Comparison of ENCODE assay signal across 32 cellular contexts in genomic region chr9:135513351-135513846, GRCh38. TPM values are rescaled to one million over a fixed set of nuclear protein-coding genes. Genes with fewer than 3 reads are reported as not detected.
A peak's percentile ranks its signal among the peaks of the same experiment; 100 is the strongest.
DNase-seq lines count a peak whose midpoint lies in the region; ATAC-seq and TF ChIP-seq lines count a peak whose summit lies in the region.
"Had no signal": no experiment of that assay in that cellular context is flagged by ENCODE, and none has a peak within 500 bp of the region (broad histone marks: within the 10 kb centered on the region; RNA-seq: fewer than 3 reads in every experiment).

No MANE protein-coding gene starts in this region.

- no peaks in the 10 kb centered on the region for H3K27me3 ChIP-seq in endodermal cell (ENCODE audit: control insufficient read depth, insufficient read depth, low read length, poor library complexity, severe bottlenecking)
- no peaks in the 10 kb centered on the region for H3K27me3 ChIP-seq in osteoblast (ENCODE audit: insufficient read depth, low read length)
- no peaks in the 10 kb centered on the region for H3K27me3 ChIP-seq in aorta (ENCODE audit: control insufficient read depth in 1 of 2, insufficient read depth in 2 of 2, low read length in 1 of 2)
- H3K27me3 ChIP-seq: ascending aorta had no signal

- peaks cover 2% of the 10 kb centered on the region for H3K36me3 Mint-ChIP-seq in activated CD4-positive, alpha-beta memory T cell treated with anti-CD3 and anti-CD28 coated beads for 36 hours
- no peaks in the 10 kb centered on the region for H3K36me3 Mint-ChIP-seq in activated CD4-positive, alpha-beta memory T cell treated with anti-CD3 and anti-CD28 coated beads, Interleukin-2, amount 10 ng/mL, durations not matched to agents 7 days and 5 days (ENCODE audit: low read depth)
- H3K36me3 Mint-ChIP-seq in endodermal cell (ENCODE audit: low read depth) = no peaks in the 10 kb centered on the region
- H3K36me3 Mint-ChIP-seq: CD8-positive, alpha-beta T cell; memory B cell had no signal

- H3K27ac Mint-ChIP-seq in activated CD4-positive, alpha-beta memory T cell treated with anti-CD3 and anti-CD28 coated beads for 36 hours = no peak overlapping the region
- H3K27ac Mint-ChIP-seq in activated CD4-positive, alpha-beta memory T cell treated with anti-CD3 and anti-CD28 coated beads, Interleukin-2, amount 10 ng/mL, durations not matched to agents 7 days and 5 days = no peak overlapping the region
- H3K27ac Mint-ChIP-seq in endodermal cell = no peak overlapping the region
- H3K27ac Mint-ChIP-seq: activated naive CD8-positive, alpha-beta T cell; activated T-helper 17 cell treated with anti-CD3 and anti-CD28 coated beads, Interleukin-2, amount 50 U/mL, for 72 hours; CD8-positive, alpha-beta T cell; GM23338; memory B cell; naive B cell had no signal

- peaks cover 12% of the 10 kb centered on the region for H3K9me3 Mint-ChIP-seq in activated CD4-positive, alpha-beta memory T cell treated with anti-CD3 and anti-CD28 coated beads for 36 hours
- no peaks in the 10 kb centered on the region for H3K9me3 Mint-ChIP-seq in activated CD4-positive, alpha-beta memory T cell treated with anti-CD3 and anti-CD28 coated beads, Interleukin-2, amount 10 ng/mL, durations not matched to agents 7 days and 5 days
- peaks cover 8% of the 10 kb centered on the region for H3K9me3 Mint-ChIP-seq in endodermal cell
- H3K9me3 Mint-ChIP-seq: GM23338 had no signal

- H3K4me1 Mint-ChIP-seq in activated CD4-positive, alpha-beta memory T cell treated with anti-CD3 and anti-CD28 coated beads for 36 hours (ENCODE audit: low read depth) = peaks cover 5% of the 10 kb centered on the region
- H3K4me1 Mint-ChIP-seq in activated CD4-positive, alpha-beta memory T cell treated with anti-CD3 and anti-CD28 coated beads, Interleukin-2, amount 10 ng/mL, durations not matched to agents 7 days and 5 days = peaks cover 32% of the 10 kb centered on the region
- H3K4me1 Mint-ChIP-seq in endodermal cell = no peaks in the 10 kb centered on the region
- H3K4me1 Mint-ChIP-seq: GM23338, memory B cell had no signal

- H3K27ac ChIP-seq in endodermal cell (ENCODE audit: low read depth, low read length) = no peak overlapping the region
- H3K27ac ChIP-seq in osteoblast (ENCODE audit: low read depth, low read length) = no peak overlapping the region
- no peak overlapping the region for H3K27ac ChIP-seq in aorta (ENCODE audit: low read depth in 1 of 2, low read length in 2 of 2)
- H3K27ac ChIP-seq: ascending aorta, SJSA1, thoracic aorta had no signal

- H3K9ac ChIP-seq in endodermal cell (ENCODE audit: extremely low read depth, low read length, poor library complexity, severe bottlenecking) = no peak overlapping the region

- CTCF ChIA-PET in activated CD4-positive, alpha-beta memory T cell treated with anti-CD3 and anti-CD28 coated beads for 36 hours (lab: Charles Lee) = no interaction called here
- CTCF ChIA-PET in activated CD4-positive, alpha-beta memory T cell treated with anti-CD3 and anti-CD28 coated beads, Interleukin-2, amount 10 ng/mL, durations not matched to agents 7 days and 5 days (lab: Charles Lee) = interaction anchor here (0.6 kb wide), 1 partner anchor 335 kb away, joined by 4 read pairs; no protein-coding TSS in a partner anchor

- intact Hi-C loops in activated CD4-positive, alpha-beta memory T cell treated with anti-CD3 and anti-CD28 coated beads for 36 hours (cut with micrococcal nuclease) = no loop called here
- intact Hi-C loops in aorta (cut with DNase I) = no loop called here

- no peak for TF ChIP-seq CTCF in endodermal cell (conservative IDR thresholded peaks at IDR 0.05)
- no peak for TF ChIP-seq CTCF in osteoblast (IDR thresholded peaks at IDR 0.05; ENCODE audit: extremely low read depth, low read depth, low read length)

- H3K79me2 ChIP-seq in osteoblast (ENCODE audit: insufficient read depth, low read length) = no peaks in the 10 kb centered on the region

- no peaks in the 10 kb centered on the region for H3K36me3 ChIP-seq in endodermal cell (ENCODE audit: control insufficient read depth, insufficient read depth, low read length)
- H3K36me3 ChIP-seq in osteoblast (ENCODE audit: insufficient read depth, low read length) = no peaks in the 10 kb centered on the region
- no peaks in the 10 kb centered on the region for H3K36me3 ChIP-seq in aorta (ENCODE audit: control insufficient read depth in 1 of 2, insufficient read depth in 2 of 2, low read length in 1 of 2)
- H3K36me3 ChIP-seq: ascending aorta, SJSA1, spleen, thoracic aorta had no signal

- peak; percentile 4 for DNase-seq in activated CD4-positive, alpha-beta memory T cell treated with anti-CD3 and anti-CD28 coated beads for 36 hours
- no peak for DNase-seq in activated CD4-positive, alpha-beta memory T cell treated with anti-CD3 and anti-CD28 coated beads, Interleukin-2, amount 10 ng/mL, durations not matched to agents 7 days and 5 days
- DNase-seq in endodermal cell = peak; percentile 46
- peak; percentile 5 for DNase-seq in osteoblast (ENCODE audit: insufficient read length, low spot score, missing footprints)
- no peak for DNase-seq in aorta
- DNase-seq in kidney glomerular epithelial cell (lab: John Stamatoyannopoulos, UW) = no peak
- DNase-seq in SIG-M5 treated with dmso at 0.1 percent for 504 hours (lab: John Stamatoyannopoulos, UW; ENCODE audit: unreplicated experiment) = no peak
- DNase-seq: activated CD4-positive, alpha-beta T cell treated with anti-CD3 and anti-CD28 coated beads for 48 hours; AML-193; CD8-positive, alpha-beta T cell; dermis blood vessel endothelial cell; DMS79 treated with DMSO at 0.1 percent for 48 hours; naive B cell; NCI-H1694; NCI-H2171; NCI-H526; stimulated activated CD4-positive, alpha-beta T cell treated with anti-CD3 and anti-CD28 coated beads, Interleukin-4, amount 100 ng/mL, for 1 hour; stimulated activated naive CD4-positive, alpha-beta T cell had no signal

- no peaks in the 10 kb centered on the region for H4K20me1 ChIP-seq in osteoblast (ENCODE audit: insufficient read depth, low read length)

- H3K4me3 ChIP-seq in endodermal cell (ENCODE audit: low read length) (no peak overlapping the region), osteoblast (ENCODE audit: insufficient read depth, low read length) (no peak overlapping the region), aorta (ENCODE audit: low read length in 2 of 2) (no peak overlapping the region)
- H3K4me3 ChIP-seq: ascending aorta, GM23338, SJSA1, spleen, thoracic aorta had no signal

- WGBS in endodermal cell (ENCODE audit: insufficient coverage in 1 of 2, insufficient read length in 1 of 2), 2 experiments = 90 to 97% methylated on average over 19 of the region's 19 CpGs
- WGBS in aorta, 2 donors = 77 to 84% methylated on average over 19 of the region's 19 CpGs

- H3K9me3 ChIP-seq in endodermal cell (ENCODE audit: control insufficient read depth, low read length) = no peaks in the 10 kb centered on the region
- H3K9me3 ChIP-seq in osteoblast (ENCODE audit: low read depth, low read length) = no peaks in the 10 kb centered on the region
- peaks cover 5% of the 10 kb centered on the region for H3K9me3 ChIP-seq in aorta (ENCODE audit: control insufficient read depth, low read length)
- H3K9me3 ChIP-seq: ascending aorta, SJSA1, thoracic aorta had no signal

- POLR2A ChIA-PET in activated CD4-positive, alpha-beta memory T cell treated with anti-CD3 and anti-CD28 coated beads for 36 hours (lab: Charles Lee) = no interaction called here
- POLR2A ChIA-PET in activated CD4-positive, alpha-beta memory T cell treated with anti-CD3 and anti-CD28 coated beads, Interleukin-2, amount 10 ng/mL, durations not matched to agents 7 days and 5 days (lab: Charles Lee) = no interaction called here

- ATAC-seq in aorta (ENCODE audit: low FRiP score) (peak; percentile 50), HG03378 (IDR thresholded peaks at IDR 0.05; ENCODE audit: unreplicated experiment) (no peak)
- ATAC-seq: activated T-helper 17 cell treated with anti-CD3 and anti-CD28 coated beads, Interleukin-2, amount 50 U/mL, for 72 hours; CD8-positive, alpha-beta T cell; GM23338; Panc1 had no signal

- no peak overlapping the region for H3K4me2 ChIP-seq in osteoblast (ENCODE audit: insufficient read depth, low read length)
- H3K4me2 ChIP-seq: GM23338 had no signal

- H3K4me3 Mint-ChIP-seq in activated CD4-positive, alpha-beta memory T cell treated with anti-CD3 and anti-CD28 coated beads for 36 hours = no peak overlapping the region
- H3K4me3 Mint-ChIP-seq in activated CD4-positive, alpha-beta memory T cell treated with anti-CD3 and anti-CD28 coated beads, Interleukin-2, amount 10 ng/mL, durations not matched to agents 7 days and 5 days = no peak overlapping the region
- H3K4me3 Mint-ChIP-seq in endodermal cell = no peak overlapping the region
- H3K4me3 Mint-ChIP-seq: activated naive CD8-positive, alpha-beta T cell; activated T-helper 17 cell treated with anti-CD3 and anti-CD28 coated beads, Interleukin-2, amount 50 U/mL, for 72 hours; CD8-positive, alpha-beta T cell; GM23338; memory B cell; naive B cell had no signal

- H3K27me3 Mint-ChIP-seq in activated CD4-positive, alpha-beta memory T cell treated with anti-CD3 and anti-CD28 coated beads for 36 hours = peaks cover 1% of the 10 kb centered on the region
- H3K27me3 Mint-ChIP-seq in activated CD4-positive, alpha-beta memory T cell treated with anti-CD3 and anti-CD28 coated beads, Interleukin-2, amount 10 ng/mL, durations not matched to agents 7 days and 5 days = peaks cover 17% of the 10 kb centered on the region
- no peaks in the 10 kb centered on the region for H3K27me3 Mint-ChIP-seq in endodermal cell (ENCODE audit: insufficient read depth)
- H3K27me3 Mint-ChIP-seq: activated naive CD8-positive, alpha-beta T cell; activated T-helper 17 cell treated with anti-CD3 and anti-CD28 coated beads, Interleukin-2, amount 50 U/mL, for 72 hours had no signal

- H3K4me1 ChIP-seq in endodermal cell (ENCODE audit: control insufficient read depth, insufficient read depth, low read length) = no peaks in the 10 kb centered on the region
- H3K4me1 ChIP-seq in osteoblast (ENCODE audit: insufficient read depth, low read length) = peaks cover 3% of the 10 kb centered on the region
- H3K4me1 ChIP-seq in aorta (ENCODE audit: control insufficient read depth in 1 of 2, insufficient read depth in 2 of 2, low read length in 2 of 2) = no peaks in the 10 kb centered on the region
- H3K4me1 ChIP-seq: ascending aorta, SJSA1, spleen had no signal

- no peak overlapping the region for H2AFZ ChIP-seq in osteoblast (ENCODE audit: low read length)
- H2AFZ ChIP-seq: GM23338 had no signal

RNA-seq across cellular contexts. Expression of gene LCN1, which starts 7.8 kb away (rescaled TPM):
- total RNA-seq in activated CD4-positive, alpha-beta memory T cell treated with anti-CD3 and anti-CD28 coated beads for 36 hours = not detected
- not detected for total RNA-seq in activated CD4-positive, alpha-beta memory T cell treated with anti-CD3 and anti-CD28 coated beads, Interleukin-2, amount 10 ng/mL, durations not matched to agents 7 days and 5 days
- total RNA-seq in endodermal cell (not detected), osteoblast (not detected in 2 replicates), aorta (under 1 TPM in 1 of 2 donors, not detected in 1; 0.81 TPM)
- polyA plus RNA-seq in endodermal cell (2013, experiment 1 of 2) = not detected
- polyA plus RNA-seq in endodermal cell (2013, experiment 2 of 2) = not detected
- not detected for polyA plus RNA-seq in aorta
- total RNA-seq: activated T-helper 17 cell treated with anti-CD3 and anti-CD28 coated beads, Interleukin-2, amount 50 U/mL, for 72 hours; ascending aorta; cardiac septum; CD8-positive, alpha-beta T cell; dermis blood vessel endothelial cell; GM23338; omental fat pad; SJSA1; spleen; T-helper 1 cell treated with Interleukin-12 subunit alpha and Interleukin-12 subunit beta and Interleukin-4 antibody, amounts not matched to agents 30 ng/mL and 1 ng/mL, for 36 hours; thoracic aorta had no signal

RNA-seq across cellular contexts. Expression of gene MRPS2, which starts 12.9 kb away (rescaled TPM):
- 10 to 100 TPM; 42.2 to 42.7 TPM for total RNA-seq in activated CD4-positive, alpha-beta memory T cell treated with anti-CD3 and anti-CD28 coated beads for 36 hours
- total RNA-seq in activated CD4-positive, alpha-beta memory T cell treated with anti-CD3 and anti-CD28 coated beads, Interleukin-2, amount 10 ng/mL, durations not matched to agents 7 days and 5 days = 10 to 100 TPM; 33.8 to 37.5 TPM
- 10 to 100 TPM; 50.2 to 53.1 TPM for total RNA-seq in endodermal cell
- polyA plus RNA-seq in endodermal cell (2013, experiment 1 of 2) = 51.4 TPM
- polyA plus RNA-seq in endodermal cell (2013, experiment 2 of 2) = 44.0 TPM
- total RNA-seq in osteoblast = 13.0 and 18.3 TPM in 2 replicates
- total RNA-seq in aorta = 10 to 100 TPM; 16.1 to 20.5 TPM
- 10 to 100 TPM; 15.5 to 30.5 TPM for polyA plus RNA-seq in aorta

RNA-seq across cellular contexts. Expression of gene OBP2A, which starts 32.5 kb away (rescaled TPM):
- not detected for total RNA-seq in activated CD4-positive, alpha-beta memory T cell treated with anti-CD3 and anti-CD28 coated beads for 36 hours
- not detected for total RNA-seq in activated CD4-positive, alpha-beta memory T cell treated with anti-CD3 and anti-CD28 coated beads, Interleukin-2, amount 10 ng/mL, durations not matched to agents 7 days and 5 days
- not detected for total RNA-seq in endodermal cell
- not detected for polyA plus RNA-seq in endodermal cell (2013, experiment 1 of 2)
- not detected for polyA plus RNA-seq in endodermal cell (2013, experiment 2 of 2)
- not detected in 2 replicates for total RNA-seq in osteoblast
- not detected for total RNA-seq in aorta
- not detected for polyA plus RNA-seq in aorta
- total RNA-seq: A172; activated T-helper 17 cell treated with anti-CD3 and anti-CD28 coated beads, Interleukin-2, amount 50 U/mL, for 72 hours; ascending aorta; cardiac septum; CD8-positive, alpha-beta T cell; dermis blood vessel endothelial cell; GM23338; omental fat pad; SJSA1; T-helper 1 cell treated with Interleukin-12 subunit alpha and Interleukin-12 subunit beta and Interleukin-4 antibody, amounts not matched to agents 30 ng/mL and 1 ng/mL, for 36 hours; thoracic aorta had no signal
- polyA plus RNA-seq: GM23338, spleen had no signal

RNA-seq across cellular contexts. Expression of gene PPP1R26, which starts 33.8 kb away (rescaled TPM):
- total RNA-seq in activated CD4-positive, alpha-beta memory T cell treated with anti-CD3 and anti-CD28 coated beads for 36 hours = 1 to 10 TPM; 3.5 to 4.9 TPM
- 1 to 10 TPM; 2.9 to 4.7 TPM for total RNA-seq in activated CD4-positive, alpha-beta memory T cell treated with anti-CD3 and anti-CD28 coated beads, Interleukin-2, amount 10 ng/mL, durations not matched to agents 7 days and 5 days
- 10 to 100 TPM; 43.2 to 54.5 TPM for total RNA-seq in endodermal cell
- polyA plus RNA-seq in endodermal cell (2013, experiment 1 of 2) = 21.4 TPM
- 20.9 TPM for polyA plus RNA-seq in endodermal cell (2013, experiment 2 of 2)
- total RNA-seq in osteoblast = 9.4 and 10.5 TPM in 2 replicates
- total RNA-seq in aorta = 10 to 100 TPM; 11.4 to 14.2 TPM
- polyA plus RNA-seq in aorta = 10 to 100 TPM in 1 of 2 donors, 1 to 10 TPM in 1; 3.3 to 10.3 TPM

RNA-seq across cellular contexts. Expression of gene PAEP, which starts 48.2 kb away (rescaled TPM):
- not detected for total RNA-seq in activated CD4-positive, alpha-beta memory T cell treated with anti-CD3 and anti-CD28 coated beads for 36 hours
- total RNA-seq in activated CD4-positive, alpha-beta memory T cell treated with anti-CD3 and anti-CD28 coated beads, Interleukin-2, amount 10 ng/mL, durations not matched to agents 7 days and 5 days = not detected
- total RNA-seq in endodermal cell (not detected), osteoblast (not detected in 2 replicates), aorta (not detected)
- polyA plus RNA-seq in endodermal cell (2013, experiment 1 of 2) = not detected
- not detected for polyA plus RNA-seq in endodermal cell (2013, experiment 2 of 2)
- polyA plus RNA-seq in aorta = not detected
- total RNA-seq: A172; activated T-helper 17 cell treated with anti-CD3 and anti-CD28 coated beads, Interleukin-2, amount 50 U/mL, for 72 hours; ascending aorta; cardiac septum; CD8-positive, alpha-beta T cell; dermis blood vessel endothelial cell; GM23338; omental fat pad; SJSA1; spleen; T-helper 1 cell treated with Interleukin-12 subunit alpha and Interleukin-12 subunit beta and Interleukin-4 antibody, amounts not matched to agents 30 ng/mL and 1 ng/mL, for 36 hours; thoracic aorta had no signal
- polyA plus RNA-seq: GM23338, spleen had no signal

Comparison
In these comparisons a context has a peak if more than half of its experiments do, and no peak if none do; other contexts are left out.
1. DNase-seq: peak in activated CD4-positive, alpha-beta memory T cell treated with anti-CD3 and anti-CD28 coated beads for 36 hours (single experiment), endodermal cell (single experiment) and osteoblast (single experiment); none in activated CD4-positive, alpha-beta memory T cell treated with anti-CD3 and anti-CD28 coated beads, Interleukin-2, amount 10 ng/mL, durations not matched to agents 7 days and 5 days (single experiment), aorta (0 of 2), kidney glomerular epithelial cell (single experiment) and SIG-M5 treated with dmso at 0.1 percent for 504 hours (single experiment).